Comparison of ENCODE assay signal across 8 cellular contexts in the genomic region with DNA sequence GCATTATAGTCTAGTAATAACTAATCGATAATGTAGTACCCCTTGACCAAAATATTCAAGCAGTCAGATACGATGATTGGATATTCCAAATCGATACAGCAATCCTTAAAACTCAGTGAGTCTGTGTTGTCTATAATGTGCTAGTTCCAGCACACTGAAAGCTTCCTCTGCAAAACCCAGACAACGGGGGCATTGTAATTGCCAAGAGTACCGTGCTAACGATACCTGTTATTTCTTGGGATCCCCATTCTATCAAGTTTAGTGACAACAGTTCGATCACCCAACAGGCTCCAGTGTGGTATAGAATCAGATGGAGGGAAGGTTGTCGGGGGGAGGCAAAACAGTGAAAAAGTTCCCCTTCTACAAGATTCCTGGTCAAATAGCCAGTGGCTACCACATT. TPM values are rescaled to one million over a fixed set of nuclear protein-coding genes. Genes with fewer than 3 reads are reported as not detected.
DNase-seq lines count a peak whose midpoint lies in the region; ATAC-seq, FAIRE-seq and TF ChIP-seq lines count a peak whose summit lies in the region.

No MANE protein-coding gene starts in this region.

- DNase-seq in activated T-cell treated with anti-CD3 and anti-CD28 coated beads, Interleukin-2, amount 50 U/mL, for 72 hours: no peak
- DNase-seq in activated T-cell treated with anti-CD3 and anti-CD28 coated beads for 4 hours (no peak), astrocyte (ENCODE audit: low read depth) (no peak), lung (ENCODE audit: low spot score) (no peak), tibial nerve (ENCODE audit: low spot score in 2 of 2) (no peak), SIG-M5 treated with dmso at 0.1 percent for 504 hours (lab: John Stamatoyannopoulos, UW; ENCODE audit: unreplicated experiment) (no peak), NCI-H187 (lab: John Stamatoyannopoulos, UW) (no peak)

- no peak for ATAC-seq in activated T-cell treated with anti-CD3 and anti-CD28 coated beads, Interleukin-2, amount 50 U/mL, for 72 hours (replicated peaks in 1 of 2)
- ATAC-seq in lung (ENCODE audit: insufficient read depth, low FRiP score) (no peak), GM19452 (IDR thresholded peaks at IDR 0.05; ENCODE audit: unreplicated experiment) (no peak)

- H3K4me3 Mint-ChIP-seq in activated T-cell treated with anti-CD3 and anti-CD28 coated beads, Interleukin-2, amount 50 U/mL, for 72 hours: peak overlapping the region; percentile 78 to 90
- H3K4me3 Mint-ChIP-seq in astrocyte (ENCODE audit: unreplicated experiment): peak overlapping the region; percentile 81

- 57 to 69% methylated on average over 8 of the region's 8 CpGs for WGBS in lung, 2 donors
- WGBS in tibial nerve, 2 donors: 53 to 55% methylated on average over 8 of the region's 8 CpGs

- peak overlapping the region; percentile 87 for H2AFZ ChIP-seq in astrocyte (ENCODE audit: low read depth, low read length)

- H3K36me3 ChIP-seq in astrocyte (ENCODE audit: insufficient read depth, low read length): no peaks in the 10 kb centered on the region
- no peaks in the 10 kb centered on the region for H3K36me3 ChIP-seq in lung (ENCODE audit: control insufficient read depth in 2 of 2, insufficient read depth in 2 of 2, low read length in 2 of 2)
- H3K36me3 ChIP-seq in tibial nerve: no peaks in the 10 kb centered on the region

- H3K4me3 ChIP-seq in astrocyte (ENCODE audit: insufficient read depth, low read depth, low read length) (peak overlapping the region; percentile 67), lung (peak overlapping the region; percentile 64), tibial nerve (peak overlapping the region; percentile 56 to 78 (median 71))

- H3K9me3 Mint-ChIP-seq in activated T-cell treated with anti-CD3 and anti-CD28 coated beads, Interleukin-2, amount 50 U/mL, for 72 hours: no peaks in the 10 kb centered on the region
- peaks cover 3% of the 10 kb centered on the region for H3K9me3 Mint-ChIP-seq in astrocyte (ENCODE audit: unreplicated experiment)

- peak overlapping the region; percentile 99 for H3K27ac ChIP-seq in astrocyte (ENCODE audit: low read depth, low read length)
- peak overlapping the region; percentile 98 to 100 for H3K27ac ChIP-seq in lung (ENCODE audit: low read depth in 1 of 2, low read length in 1 of 2)
- H3K27ac ChIP-seq in tibial nerve: peak overlapping the region; percentile 98 to 100 (median 99)

- no peaks in the 10 kb centered on the region for H3K9me3 ChIP-seq in astrocyte (ENCODE audit: insufficient read depth, low read depth, low read length)
- H3K9me3 ChIP-seq in lung (ENCODE audit: control insufficient read depth in 2 of 2, insufficient read depth in 1 of 2, low read length in 1 of 2): peaks cover 0 to 2% of the 10 kb centered on the region in 2 donors
- no peaks in the 10 kb centered on the region for H3K9me3 ChIP-seq in tibial nerve

- H4K20me1 ChIP-seq in astrocyte (ENCODE audit: insufficient read depth, low read length): no peaks in the 10 kb centered on the region

- H3K9ac ChIP-seq in astrocyte (ENCODE audit: low read length): peak overlapping the region; percentile 94

- no peak for FAIRE-seq in astrocyte (lab: Jason Lieb, UNC)

- peak overlapping the region; percentile 92 for H3K4me2 ChIP-seq in astrocyte (ENCODE audit: low read length)

- no peaks in the 10 kb centered on the region for H3K27me3 Mint-ChIP-seq in activated T-cell treated with anti-CD3 and anti-CD28 coated beads, Interleukin-2, amount 50 U/mL, for 72 hours (ENCODE audit: low read depth)
- H3K27me3 Mint-ChIP-seq in astrocyte (ENCODE audit: low read depth, unreplicated experiment): no peaks in the 10 kb centered on the region

- TF ChIP-seq EP300 in tibial nerve (IDR thresholded peaks at IDR 0.05): no peak

- H3K4me1 Mint-ChIP-seq in activated T-cell treated with anti-CD3 and anti-CD28 coated beads, Interleukin-2, amount 50 U/mL, for 72 hours (ENCODE audit: low read depth): peaks cover 18% of the 10 kb centered on the region
- H3K4me1 Mint-ChIP-seq in astrocyte (ENCODE audit: low read depth, unreplicated experiment): peaks cover 25% of the 10 kb centered on the region

- no peaks in the 10 kb centered on the region for H3K36me3 Mint-ChIP-seq in activated T-cell treated with anti-CD3 and anti-CD28 coated beads, Interleukin-2, amount 50 U/mL, for 72 hours (ENCODE audit: insufficient read depth in 2 of 2)
- no peaks in the 10 kb centered on the region for H3K36me3 Mint-ChIP-seq in astrocyte (ENCODE audit: low read depth, unreplicated experiment)

- H3K79me2 ChIP-seq in astrocyte (ENCODE audit: insufficient read depth, low read length): no peaks in the 10 kb centered on the region

- peaks cover 31% of the 10 kb centered on the region for H3K4me1 ChIP-seq in astrocyte (ENCODE audit: insufficient read depth, low read length)
- H3K4me1 ChIP-seq in lung (ENCODE audit: control insufficient read depth in 2 of 2, insufficient read depth in 2 of 2, low read length in 2 of 2): peaks cover 5 to 11% of the 10 kb centered on the region in 2 donors
- H3K4me1 ChIP-seq in tibial nerve: peaks cover 3 to 52% (median 17%) of the 10 kb centered on the region in 4 donors

- H3K27ac Mint-ChIP-seq in activated T-cell treated with anti-CD3 and anti-CD28 coated beads, Interleukin-2, amount 50 U/mL, for 72 hours: peak overlapping the region; percentile 85
- H3K27ac Mint-ChIP-seq in astrocyte (ENCODE audit: unreplicated experiment): peak overlapping the region; percentile 95

- H3K27me3 ChIP-seq in astrocyte (ENCODE audit: insufficient read depth, low read length): no peaks in the 10 kb centered on the region
- no peaks in the 10 kb centered on the region for H3K27me3 ChIP-seq in lung (ENCODE audit: control insufficient read depth, insufficient read depth)
- no peaks in the 10 kb centered on the region for H3K27me3 ChIP-seq in tibial nerve

- TF ChIP-seq CTCF in astrocyte (IDR thresholded peaks at IDR 0.05; ENCODE audit: insufficient read depth, low read depth, low read length) (no peak), lung (IDR thresholded peaks at IDR 0.05; ENCODE audit: control extremely low read depth, extremely low read depth) (no peak), tibial nerve (IDR thresholded peaks at IDR 0.05) (no peak)

- no peak for TF ChIP-seq POLR2A in tibial nerve (IDR thresholded peaks at IDR 0.05)

RNA-seq across cellular contexts. Expression of gene ZNF438, which starts 0.9 kb away (rescaled TPM):
- total RNA-seq in activated T-cell treated with anti-CD3 and anti-CD28 coated beads, Interleukin-2, amount 50 U/mL, for 72 hours: 1 to 10 TPM; 5.2 to 5.4 TPM
- total RNA-seq in astrocyte (2.2 and 2.4 TPM in 2 replicates), lung (10 to 100 TPM in 1 of 2 donors, 1 to 10 TPM in 1; 7.8 to 11.7 TPM), tibial nerve (10 to 100 TPM; 10.8 to 26.5 (median 19.7) TPM)
- polyA plus RNA-seq in lung: 10 to 100 TPM in 1 of 2 donors, 1 to 10 TPM in 1; 8.6 to 19.2 TPM
